Comparison of ENCODE assay signal across 8 cellular contexts in genomic region chr4:123488916-123489315, GRCh38.
DNase-seq lines count a peak whose midpoint lies in the region; ATAC-seq and TF ChIP-seq lines count a peak whose summit lies in the region.

No MANE protein-coding gene starts in this region.

- ATAC-seq in HG02759 (IDR thresholded peaks at IDR 0.05; ENCODE audit: unreplicated experiment) = peak; percentile 92

- peak; percentile 28 for DNase-seq in GM03348 (ENCODE audit: low spot score)
- peak; percentile 11 to 80 for DNase-seq in PC-9
- peak; percentile 12 for DNase-seq in fibroblast of villous mesenchyme (ENCODE audit: low read depth)
- DNase-seq in germinal center (ENCODE audit: low spot score) = no peak
- DNase-seq in GF-D8 (lab: John Stamatoyannopoulos, UW) = no peak
- DNase-seq in DMS79 treated with DMSO at 0.1 percent for 48 hours (lab: John Stamatoyannopoulos, UW) = no peak
- DNase-seq in vagina (ENCODE audit: extremely low spot score in 2 of 2) = no peak

- TF ChIP-seq CTCF in PC-9 (conservative IDR thresholded peaks at IDR 0.05) = no peak
- no peak for TF ChIP-seq CTCF in fibroblast of villous mesenchyme (IDR thresholded peaks at IDR 0.05; ENCODE audit: insufficient read depth, low read depth, low read length)
- TF ChIP-seq CTCF in vagina (IDR thresholded peaks at IDR 0.05) = no peak

- H3K9me3 ChIP-seq in PC-9 (ENCODE audit: insufficient read depth, low read depth) = 0 out of 2 replicates have a peak, but pooled peaks cover 4% of the 10 kb centered on the region
- H3K9me3 ChIP-seq in vagina = no peaks in the 10 kb centered on the region

- no peaks in the 10 kb centered on the region for H3K36me3 ChIP-seq in PC-9 (ENCODE audit: low read depth)
- H3K36me3 ChIP-seq in vagina = no peaks in the 10 kb centered on the region

- H3K9me2 ChIP-seq in PC-9 (ENCODE audit: insufficient read depth) = no peaks in the 10 kb centered on the region

- H3K27me3 ChIP-seq in PC-9 (ENCODE audit: insufficient read depth, low read depth) (no peaks in the 10 kb centered on the region), vagina (no peaks in the 10 kb centered on the region)

- H3K79me2 ChIP-seq in PC-9 (ENCODE audit: low read depth) = no peaks in the 10 kb centered on the region

- CTCF ChIA-PET in PC-9 (lab: Charles Lee) = no interaction called here

- intact Hi-C loops in PC-9 (cut with micrococcal nuclease; ENCODE audit: unreplicated experiment) = no loop called here
- intact Hi-C loops in vagina (cut with DNase I) = no loop called here

- no TSS peak for BruUV-seq in PC-9 (replicated peaks; lab: Mats Ljungman, UMichigan)

- peaks cover 12% of the 10 kb centered on the region for H3F3A ChIP-seq in PC-9 (ENCODE audit: insufficient read depth, low read depth)

- POLR2A ChIA-PET in PC-9 (lab: Charles Lee; ENCODE audit: unreplicated experiment) = no interaction called here

- H3K4me2 ChIP-seq in PC-9 = peak overlapping the region; percentile 2

- no peak for TF ChIP-seq POLR2A in vagina (IDR thresholded peaks at IDR 0.05)

- H4K20me1 ChIP-seq in PC-9 (ENCODE audit: insufficient read depth) = no peaks in the 10 kb centered on the region

- H2AFZ ChIP-seq in PC-9 = no peak overlapping the region

- no peak overlapping the region for H3K4me3 ChIP-seq in PC-9
- no peak overlapping the region for H3K4me3 ChIP-seq in fibroblast of villous mesenchyme (ENCODE audit: low read depth, low read length)
- H3K4me3 ChIP-seq in vagina = no peak overlapping the region

- H3K27ac ChIP-seq in PC-9 = peak overlapping the region; percentile 42
- no peak overlapping the region for H3K27ac ChIP-seq in vagina

- H3K4me1 ChIP-seq in PC-9 (replicated peaks; ENCODE audit: insufficient read depth) = peaks cover 11% of the 10 kb centered on the region
- no peaks in the 10 kb centered on the region for H3K4me1 ChIP-seq in vagina

Comparison
In these comparisons a context has a peak if more than half of its experiments do, and no peak if none do; other contexts are left out.
1. DNase-seq: peak in GM03348 (single experiment), PC-9 (2 of 2) and fibroblast of villous mesenchyme (single experiment); none in germinal center (single experiment), GF-D8 (single experiment), DMS79 treated with DMSO at 0.1 percent for 48 hours (single experiment) and vagina (0 of 2).